Comparison of ENCODE assay signal across 1 cellular context in genomic region chr2:27753744-27754588, GRCh38.
TF ChIP-seq lines count a peak whose summit lies in the region.

No MANE protein-coding gene starts in this region.

TF ChIP-seq in HepG2, 621 proteins besides CTCF, POLR2A, EP300 and RAD21 (continued from another document and continues in another):
- no peak for TF ChIP-seq ZHX2 (IDR thresholded peaks at IDR 0.05; ENCODE audit: low read depth)
- TF ChIP-seq ZHX2 (CRISPR knock-in tag; IDR thresholded peaks at IDR 0.05; ENCODE audit: borderline replicate concordance) = no peak
- no peak for TF ChIP-seq ZNF503 (CRISPR knock-in tag; IDR thresholded peaks at IDR 0.05)
- TF ChIP-seq EED (CRISPR knock-in tag; IDR thresholded peaks at IDR 0.05) = no peak
- TF ChIP-seq ZNF674 (CRISPR knock-in tag; IDR thresholded peaks at IDR 0.05; ENCODE audit: low read depth) = no peak
- no peak for TF ChIP-seq BRD4 (CRISPR knock-in tag; IDR thresholded peaks at IDR 0.05)
- TF ChIP-seq PHF20 (CRISPR knock-in tag; IDR thresholded peaks at IDR 0.05) = no peak
- no peak for TF ChIP-seq MXD3 (CRISPR knock-in tag; IDR thresholded peaks at IDR 0.05)
- no peak for TF ChIP-seq ZBTB7B (CRISPR knock-in tag; IDR thresholded peaks at IDR 0.05)
- no peak for TF ChIP-seq POLR2AphosphoS5 (IDR thresholded peaks at IDR 0.05; ENCODE audit: low read depth, low read length)
- no peak for TF ChIP-seq CREB1 (IDR thresholded peaks at IDR 0.05)
- TF ChIP-seq CREB1 (CRISPR knock-in tag; IDR thresholded peaks at IDR 0.05) = no peak
- TF ChIP-seq LRRFIP1 (CRISPR knock-in tag; conservative IDR thresholded peaks at IDR 0.05) = no peak
- 0 out of 2 replicates have a peak, but pooled peaks have one; percentile 50 for TF ChIP-seq ZBTB34 (CRISPR knock-in tag; IDR thresholded peaks at IDR 0.05)
- no peak for TF ChIP-seq CENPT (CRISPR knock-in tag; IDR thresholded peaks at IDR 0.05; ENCODE audit: low read depth)
- TF ChIP-seq HMGA1 (CRISPR knock-in tag; conservative IDR thresholded peaks at IDR 0.05) = no peak
- TF ChIP-seq ZUFSP (CRISPR knock-in tag; IDR thresholded peaks at IDR 0.05; ENCODE audit: borderline replicate concordance) = no peak
- TF ChIP-seq ZNF788 (CRISPR knock-in tag; IDR thresholded peaks at IDR 0.05; ENCODE audit: borderline replicate concordance) = peak; percentile 54; the same call in 1 of the 2 replicates
- no peak for TF ChIP-seq ZNF7 (CRISPR knock-in tag; IDR thresholded peaks at IDR 0.05)
- no peak for TF ChIP-seq TCF12 (IDR thresholded peaks at IDR 0.05)
- TF ChIP-seq TCF12 (CRISPR knock-in tag; IDR thresholded peaks at IDR 0.05) = no peak
- TF ChIP-seq HDAC2 (CRISPR knock-in tag; IDR thresholded peaks at IDR 0.05) = peak; percentile 40; the same call in 1 of the 2 replicates
- TF ChIP-seq ZNF30 (CRISPR knock-in tag; IDR thresholded peaks at IDR 0.05) = no peak
- TF ChIP-seq FOXO1 (CRISPR knock-in tag; IDR thresholded peaks at IDR 0.05) = peak; percentile 72; the same call in 1 of the 2 replicates
- TF ChIP-seq NR2F2 (IDR thresholded peaks at IDR 0.05; ENCODE audit: borderline replicate concordance, low read depth) = no peak
- peak; percentile 73; the same call in 1 of the 2 replicates for TF ChIP-seq KDM2A (CRISPR knock-in tag; IDR thresholded peaks at IDR 0.05; ENCODE audit: borderline replicate concordance, low read depth)
- TF ChIP-seq ZNF160 (CRISPR knock-in tag; IDR thresholded peaks at IDR 0.05) = no peak
- no peak for TF ChIP-seq ZNF83 (CRISPR knock-in tag; IDR thresholded peaks at IDR 0.05; ENCODE audit: borderline replicate concordance)
- no peak for TF ChIP-seq SOX13 (IDR thresholded peaks at IDR 0.05)
- TF ChIP-seq SOX13 (CRISPR knock-in tag; conservative IDR thresholded peaks at IDR 0.05 in 1 of 2, IDR thresholded peaks at IDR 0.05 in 1 of 2) = peak in 1 of 2 experiments; percentile 57; a peak in 1 of 4 replicates
- TF ChIP-seq RFXAP (CRISPR knock-in tag; IDR thresholded peaks at IDR 0.05; ENCODE audit: borderline replicate concordance) = no peak
- peak; percentile 77 for TF ChIP-seq TEAD3 (CRISPR knock-in tag; optimal IDR thresholded peaks at IDR 0.05; ENCODE audit: borderline replicate concordance)
- peak; percentile 74; the same call in 1 of the 2 replicates for TF ChIP-seq NFKBIZ (CRISPR knock-in tag; IDR thresholded peaks at IDR 0.05)
- TF ChIP-seq ARID5B (CRISPR knock-in tag; IDR thresholded peaks at IDR 0.05) = peak; percentile 60; the same call in 1 of the 2 replicates
- no peak for TF ChIP-seq PRDM4 (CRISPR knock-in tag; IDR thresholded peaks at IDR 0.05; ENCODE audit: borderline replicate concordance)
- no peak for TF ChIP-seq ZNF354B (CRISPR knock-in tag; IDR thresholded peaks at IDR 0.05)
- TF ChIP-seq CREBL2 (CRISPR knock-in tag; IDR thresholded peaks at IDR 0.05; ENCODE audit: borderline replicate concordance) = no peak
- TF ChIP-seq ZNF784 (CRISPR knock-in tag; IDR thresholded peaks at IDR 0.05; ENCODE audit: borderline replicate concordance) = no peak
- no peak for TF ChIP-seq MTF1 (CRISPR knock-in tag; IDR thresholded peaks at IDR 0.05)
